9 cellular contexts compared by ENCODE assay signal in the genomic region with DNA sequence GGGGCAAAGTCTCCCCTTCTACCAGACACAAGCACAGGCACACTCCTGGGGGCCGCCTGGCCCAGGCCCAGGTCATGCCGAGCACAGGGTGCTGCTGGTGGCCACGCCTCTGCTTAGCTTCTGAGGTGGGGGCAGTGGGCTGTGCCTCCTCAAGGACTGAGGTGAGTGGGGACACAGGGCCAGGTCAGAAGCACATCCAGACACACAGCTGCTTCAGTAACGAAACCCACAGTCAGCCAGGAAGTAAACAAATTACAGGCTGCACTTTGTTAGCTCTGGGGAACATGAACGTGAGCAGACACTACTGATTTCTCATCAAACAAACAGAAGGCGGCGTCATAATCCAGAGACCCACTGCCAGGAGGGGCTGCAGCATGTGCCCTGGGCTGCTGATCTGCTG.
DNase-seq lines count a peak whose midpoint lies in the region; ATAC-seq lines count a peak whose summit lies in the region.
"Had no signal": no experiment of that assay in that cellular context is flagged by ENCODE, and none has a peak within 500 bp of the region (broad histone marks: within the 10 kb centered on the region; RNA-seq: fewer than 3 reads in every experiment).

No MANE protein-coding gene starts in this region.

- peaks cover 7% of the 10 kb centered on the region for H3K27me3 Mint-ChIP-seq in T-helper 17 cell
- H3K27me3 Mint-ChIP-seq: stimulated activated naive CD8-positive, alpha-beta T cell treated with anti-CD3 and anti-CD28 coated beads, Interleukin-15, Interleukin-2, amounts not matched to agents 100 ng/mL and 50 ng/mL, for 24 hours had no signal

- DNase-seq in COLO668 (lab: John Stamatoyannopoulos, UW; ENCODE audit: unreplicated experiment) (peak; percentile 61), T-helper 17 cell (no peak), Right ventricle myocardium inferior (ENCODE audit: missing footprints) (no peak), NCI-H446 (lab: John Stamatoyannopoulos, UW) (no peak), midbrain (lab: John Stamatoyannopoulos, UW) (no peak), kidney glomerular epithelial cell (lab: John Stamatoyannopoulos, UW) (no peak)

- no peak overlapping the region for H3K4me3 Mint-ChIP-seq in T-helper 17 cell
- H3K4me3 Mint-ChIP-seq: stimulated activated naive CD8-positive, alpha-beta T cell treated with anti-CD3 and anti-CD28 coated beads, Interleukin-15, Interleukin-2, amounts not matched to agents 100 ng/mL and 50 ng/mL, for 24 hours had no signal

- ATAC-seq in GM19324 (IDR thresholded peaks at IDR 0.05; ENCODE audit: low FRiP score, unreplicated experiment) = peak; percentile 58
- peak; percentile 62 for ATAC-seq in HG03432 (IDR thresholded peaks at IDR 0.05; ENCODE audit: unreplicated experiment)
- no peak for ATAC-seq in T-helper 17 cell
- no peak for ATAC-seq in Right ventricle myocardium inferior

- H3K9me3 ChIP-seq in T-helper 17 cell (ENCODE audit: control insufficient read depth, low read length, poor library complexity, severe bottlenecking) = no peaks in the 10 kb centered on the region

- peak overlapping the region; percentile 75 for H3K27ac Mint-ChIP-seq in T-helper 17 cell
- H3K27ac Mint-ChIP-seq: stimulated activated naive CD8-positive, alpha-beta T cell treated with anti-CD3 and anti-CD28 coated beads, Interleukin-15, Interleukin-2, amounts not matched to agents 100 ng/mL and 50 ng/mL, for 24 hours had no signal

- intact Hi-C loops in Right ventricle myocardium inferior (cut with DNase I) = no loop called here

- H3K4me1 Mint-ChIP-seq in T-helper 17 cell = peaks cover 18% of the 10 kb centered on the region

- H3K36me3 Mint-ChIP-seq in T-helper 17 cell (ENCODE audit: low read depth) = no peaks in the 10 kb centered on the region

Comparison
In these comparisons a context has a peak if more than half of its experiments do, and no peak if none do; other contexts are left out.
1. ATAC-seq: peak in GM19324 (single experiment) and HG03432 (single experiment); none in T-helper 17 cell (single experiment) and Right ventricle myocardium inferior (single experiment).